Comparison of ENCODE assay signal across 10 cellular contexts in genomic region chr10:124450010-124450782, GRCh38. TPM values are rescaled to one million over a fixed set of nuclear protein-coding genes. Genes with fewer than 3 reads are reported as not detected.
DNase-seq lines count a peak whose midpoint lies in the region; ATAC-seq, FAIRE-seq and TF ChIP-seq lines count a peak whose summit lies in the region.
"Had no signal": no experiment of that assay in that cellular context is flagged by ENCODE, and none has a peak within 500 bp of the region (broad histone marks: within the 10 kb centered on the region; RNA-seq: fewer than 3 reads in every experiment).

Gene NKX1-2 (minus strand): TSS chr10:124450035. CDS start chr10:124449943, 92 bp downstream.

- peaks cover 5% of the 10 kb centered on the region for H3K27me3 ChIP-seq in testis

- H3K4me3 ChIP-seq in iPS-18c (ENCODE audit: insufficient read depth, low read depth, low read length) (peak within 1 kb of the TSS; percentile 62), testis (peak within 1 kb of the TSS; percentile 1 to 31), kidney (ENCODE audit: low read length in 2 of 2) (no peak within 1 kb of the TSS)

- no peak within 1 kb of the TSS for H3K27ac Mint-ChIP-seq in activated T-cell treated with anti-CD3 and anti-CD28 coated beads, Interleukin-2, amount 50 U/mL, for 72 hours

- H3K36me3 ChIP-seq in testis (ENCODE audit: low read depth, missing control alignments), result no peaks in the 10 kb centered on the region
- no peaks in the 10 kb centered on the region for H3K36me3 ChIP-seq in kidney (ENCODE audit: control insufficient read depth in 1 of 2, insufficient read depth in 2 of 2, low read length in 2 of 2)

- H3K4me1 ChIP-seq in testis (peaks cover 15% of the 10 kb centered on the region), kidney (ENCODE audit: control insufficient read depth in 1 of 2, insufficient read depth in 1 of 2, low read depth in 1 of 2, low read length in 2 of 2) (peaks cover 0 to 5% of the 10 kb centered on the region in 2 donors)

- no peak within 1 kb of the TSS for H3K9ac ChIP-seq in kidney (ENCODE audit: low read length in 2 of 2)

- intact Hi-C loops in testis (cut with DNase I; ENCODE audit: low total_unique reads), result no loop called here
- intact Hi-C loops in kidney (cut with DNase I), result no loop called here

- TF ChIP-seq CTCF in testis (IDR thresholded peaks at IDR 0.05) (no peak), kidney (IDR thresholded peaks at IDR 0.05; ENCODE audit: borderline replicate concordance, extremely low read depth, insufficient read depth) (no peak)

- H3K27ac ChIP-seq in testis (no peak within 1 kb of the TSS), kidney (ENCODE audit: low read depth in 2 of 2, low read length in 2 of 2) (no peak within 1 kb of the TSS)

- H3K4me1 Mint-ChIP-seq in activated T-cell treated with anti-CD3 and anti-CD28 coated beads, Interleukin-2, amount 50 U/mL, for 4 hours (ENCODE audit: low read depth), result peaks cover 24% of the 10 kb centered on the region
- H3K4me1 Mint-ChIP-seq in activated T-cell treated with anti-CD3 and anti-CD28 coated beads, Interleukin-2, amount 50 U/mL, for 72 hours (ENCODE audit: low read depth), result peaks cover 21% of the 10 kb centered on the region

- peak within 1 kb of the TSS; percentile 50 for H3K4me3 Mint-ChIP-seq in activated T-cell treated with anti-CD3 and anti-CD28 coated beads, Interleukin-2, amount 50 U/mL, for 4 hours
- H3K4me3 Mint-ChIP-seq in activated T-cell treated with anti-CD3 and anti-CD28 coated beads, Interleukin-2, amount 50 U/mL, for 72 hours, result peak within 1 kb of the TSS; percentile 71 to 74

- ATAC-seq in activated T-cell treated with anti-CD3 and anti-CD28 coated beads, Interleukin-2, amount 50 U/mL, for 4 hours, result peak; percentile 42 to 54
- ATAC-seq in activated T-cell treated with anti-CD3 and anti-CD28 coated beads, Interleukin-2, amount 50 U/mL, for 72 hours (replicated peaks in 1 of 2), result peak; percentile 41 to 62

- TF ChIP-seq POLR2A in testis (IDR thresholded peaks at IDR 0.05), result no peak

- 4 to 13% methylated on average over 16 to 47 of the region's 58 CpGs for WGBS in testis, 2 donors

- peaks cover 2% of the 10 kb centered on the region for H3K9me3 ChIP-seq in iPS-18c (ENCODE audit: control insufficient read depth, insufficient read depth, low read length)
- H3K9me3 ChIP-seq in testis, result no peaks in the 10 kb centered on the region
- H3K9me3 ChIP-seq in kidney (ENCODE audit: control insufficient read depth in 1 of 2, low read length in 2 of 2), result no peaks in the 10 kb centered on the region

- H3K9me3 Mint-ChIP-seq in activated T-cell treated with anti-CD3 and anti-CD28 coated beads, Interleukin-2, amount 50 U/mL, for 4 hours, result no peaks in the 10 kb centered on the region
- H3K9me3 Mint-ChIP-seq in activated T-cell treated with anti-CD3 and anti-CD28 coated beads, Interleukin-2, amount 50 U/mL, for 72 hours, result no peaks in the 10 kb centered on the region

- no peak for FAIRE-seq in kidney (lab: Jason Lieb, UNC)

- H3K27me3 Mint-ChIP-seq in activated T-cell treated with anti-CD3 and anti-CD28 coated beads, Interleukin-2, amount 50 U/mL, for 4 hours (ENCODE audit: low read depth), result peaks cover 84% of the 10 kb centered on the region
- H3K27me3 Mint-ChIP-seq in activated T-cell treated with anti-CD3 and anti-CD28 coated beads, Interleukin-2, amount 50 U/mL, for 72 hours (ENCODE audit: low read depth), result peaks cover 89% of the 10 kb centered on the region

- DNase-seq in activated T-cell treated with anti-CD3 and anti-CD28 coated beads, Interleukin-2, amount 50 U/mL, for 4 hours, result no peak
- DNase-seq in activated T-cell treated with anti-CD3 and anti-CD28 coated beads, Interleukin-2, amount 50 U/mL, for 1 hour, result no peak
- peak; percentile 13 to 22 for DNase-seq in activated T-cell treated with anti-CD3 and anti-CD28 coated beads, Interleukin-2, amount 50 U/mL, for 72 hours
- DNase-seq in testis (peak; percentile 43), epidermal melanocyte (ENCODE audit: insufficient read length, low spot score) (no peak), kidney (no peak), Ammon's horn (ENCODE audit: low spot score) (no peak)

- no peaks in the 10 kb centered on the region for H3K36me3 Mint-ChIP-seq in activated T-cell treated with anti-CD3 and anti-CD28 coated beads, Interleukin-2, amount 50 U/mL, for 4 hours (ENCODE audit: insufficient read depth)
- H3K36me3 Mint-ChIP-seq in activated T-cell treated with anti-CD3 and anti-CD28 coated beads, Interleukin-2, amount 50 U/mL, for 72 hours (ENCODE audit: insufficient read depth in 2 of 2), result peaks cover 0 to 3% of the 10 kb centered on the region in 2 donors

RNA-seq across cellular contexts. Expression of gene NKX1-2, which starts in this region (rescaled TPM):
- not detected for total RNA-seq in activated T-cell treated with anti-CD3 and anti-CD28 coated beads, Interleukin-2, amount 50 U/mL, for 4 hours
- not detected for total RNA-seq in activated T-cell treated with anti-CD3 and anti-CD28 coated beads, Interleukin-2, amount 50 U/mL, for 72 hours
- under 1 TPM; 0.06 to 0.08 TPM for total RNA-seq in testis
- not detected for polyA plus RNA-seq in testis (ENCODE audit: insufficient read depth, low read depth, low replicate concordance)
- not detected for total RNA-seq in kidney
- not detected for polyA plus RNA-seq in kidney (ENCODE audit: insufficient read depth, low read depth, low replicate concordance)
- total RNA-seq: Daoy; T-helper 1 cell treated with Interleukin-12 subunit alpha and Interleukin-12 subunit beta and Interleukin-4 antibody, amounts not matched to agents 30 ng/mL and 1 ng/mL, for 36 hours had no signal

Comparison
In these comparisons a context has a peak if more than half of its experiments do, and no peak if none do; other contexts are left out.
1. Peak in ATAC-seq in activated T-cell treated with anti-CD3 and anti-CD28 coated beads, Interleukin-2, amount 50 U/mL, for 4 hours; RNA of the gene not detected or under 1 TPM.
2. Peak in DNase-seq and ATAC-seq in activated T-cell treated with anti-CD3 and anti-CD28 coated beads, Interleukin-2, amount 50 U/mL, for 72 hours; RNA of the gene not detected or under 1 TPM.
3. Peak in DNase-seq and H3K4me3 ChIP-seq in testis; RNA of the gene not detected or under 1 TPM.